In the genomic region with DNA sequence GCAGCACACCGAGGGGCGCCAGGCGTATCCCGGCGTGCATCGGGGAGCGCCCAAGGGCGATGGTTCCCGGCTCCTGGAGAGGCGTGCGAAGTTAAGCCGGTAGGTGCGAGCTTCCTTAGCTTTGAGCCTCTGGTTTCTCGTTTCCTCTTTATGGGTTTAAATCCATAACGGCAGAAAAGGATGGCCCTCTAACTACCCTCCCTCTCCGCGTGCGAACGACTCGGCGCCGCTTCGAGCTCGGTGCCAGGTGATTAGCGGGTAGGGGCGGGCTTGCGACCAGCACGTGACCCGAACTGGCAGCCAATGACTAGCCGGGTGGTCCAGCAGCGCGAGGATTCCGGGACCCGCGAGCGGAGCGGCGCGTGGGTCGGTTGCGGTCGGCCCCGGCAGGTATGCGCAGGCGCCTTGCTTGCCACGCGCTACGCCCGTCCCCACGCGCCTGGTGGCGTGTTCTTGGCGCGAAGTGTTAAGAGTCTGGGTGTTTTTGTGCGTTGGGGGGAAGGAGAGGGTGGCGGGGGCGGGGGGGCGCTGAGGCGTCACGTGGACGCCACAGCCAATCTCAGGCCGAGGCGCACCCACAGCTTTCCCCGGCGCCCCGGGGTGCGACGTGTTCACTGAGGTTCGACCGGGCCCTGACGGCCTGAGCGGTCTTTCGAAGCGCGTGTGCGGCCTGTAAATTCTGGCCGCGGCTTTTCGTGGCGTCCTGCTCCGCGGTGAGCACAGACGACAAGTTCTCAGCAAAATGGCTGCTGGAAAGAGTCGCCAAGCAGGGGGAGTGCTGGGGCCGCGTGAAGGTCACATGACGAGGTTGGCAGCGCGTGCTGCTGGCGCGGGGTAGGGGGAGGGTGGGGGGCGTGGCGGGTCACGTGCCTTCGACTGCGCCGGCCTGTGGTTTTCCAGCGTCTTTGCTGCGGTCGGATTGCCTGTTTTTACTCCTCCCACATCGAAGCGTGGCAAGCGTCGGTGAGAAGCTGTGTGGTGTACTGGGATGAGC, we compare ENCODE assay signal across 1 cellular context.
TF ChIP-seq lines count a peak whose summit lies in the region.

No MANE protein-coding gene starts in this region.

TF ChIP-seq in liver, 16 proteins besides CTCF, POLR2A, EP300 and RAD21 (continued from another document):
- TF ChIP-seq, protein P1, sequence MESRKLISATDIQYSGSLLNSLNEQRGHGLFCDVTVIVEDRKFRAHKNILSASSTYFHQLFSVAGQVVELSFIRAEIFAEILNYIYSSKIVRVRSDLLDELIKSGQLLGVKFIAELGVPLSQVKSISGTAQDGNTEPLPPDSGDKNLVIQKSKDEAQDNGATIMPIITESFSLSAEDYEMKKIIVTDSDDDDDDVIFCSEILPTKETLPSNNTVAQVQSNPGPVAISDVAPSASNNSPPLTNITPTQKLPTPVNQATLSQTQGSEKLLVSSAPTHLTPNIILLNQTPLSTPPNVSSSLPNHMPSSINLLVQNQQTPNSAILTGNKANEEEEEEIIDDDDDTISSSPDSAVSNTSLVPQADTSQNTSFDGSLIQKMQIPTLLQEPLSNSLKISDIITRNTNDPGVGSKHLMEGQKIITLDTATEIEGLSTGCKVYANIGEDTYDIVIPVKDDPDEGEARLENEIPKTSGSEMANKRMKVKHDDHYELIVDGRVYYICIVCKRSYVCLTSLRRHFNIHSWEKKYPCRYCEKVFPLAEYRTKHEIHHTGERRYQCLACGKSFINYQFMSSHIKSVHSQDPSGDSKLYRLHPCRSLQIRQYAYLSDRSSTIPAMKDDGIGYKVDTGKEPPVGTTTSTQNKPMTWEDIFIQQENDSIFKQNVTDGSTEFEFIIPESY (IDR thresholded peaks at IDR 0.05), result no peak
